ENCODE assay signal across 14 cellular contexts in the genomic region with DNA sequence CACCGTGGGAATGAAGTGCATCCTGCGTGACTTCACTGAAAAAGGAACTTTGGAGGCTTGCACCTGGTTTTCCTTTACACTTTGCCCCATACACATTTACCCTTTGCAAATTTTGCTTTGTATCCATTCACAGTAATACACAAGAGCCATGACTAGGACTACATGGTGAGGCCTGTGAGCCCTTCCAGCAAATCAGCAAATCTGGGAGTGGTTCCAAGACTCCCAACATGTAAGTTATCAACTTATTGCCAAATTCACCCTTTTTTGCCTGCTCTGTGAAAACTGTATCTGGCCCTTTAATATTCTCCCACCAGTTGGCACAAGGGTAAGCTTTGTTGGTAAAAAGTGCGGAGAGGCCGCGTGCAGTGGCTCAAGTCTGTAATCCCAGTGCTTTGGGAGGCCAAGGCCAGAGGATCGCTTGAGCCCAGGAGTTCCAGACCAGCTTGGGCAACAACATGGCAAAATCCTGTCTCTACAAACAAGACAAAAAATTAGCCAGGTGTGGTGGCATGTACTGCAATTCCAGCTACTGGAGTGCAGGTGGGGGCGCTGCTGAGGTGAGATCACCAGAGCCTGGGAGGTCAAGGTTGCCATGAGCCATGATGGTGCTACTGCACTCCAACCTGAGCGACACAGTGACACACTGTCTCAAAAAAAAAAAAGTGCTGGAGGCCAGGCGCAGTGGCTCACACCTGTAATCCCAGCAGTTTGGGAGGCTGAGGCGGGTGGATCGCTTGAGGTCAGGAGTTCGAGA. TPM values are rescaled to one million over a fixed set of nuclear protein-coding genes. Genes with fewer than 3 reads are reported as not detected.
A peak's percentile ranks its signal among the peaks of the same experiment; 100 is the strongest.
DNase-seq lines count a peak whose midpoint lies in the region; ATAC-seq and TF ChIP-seq lines count a peak whose summit lies in the region.
"Had no signal": no experiment of that assay in that cellular context is flagged by ENCODE, and none has a peak within 500 bp of the region (broad histone marks: within the 10 kb centered on the region; RNA-seq: fewer than 3 reads in every experiment).

No MANE protein-coding gene starts in this region.

- H3K4me1 ChIP-seq in DOHH2 (ENCODE audit: control insufficient read depth, low read length) (peaks cover 8% of the 10 kb centered on the region), hepatocyte (ENCODE audit: insufficient read depth) (no peaks in the 10 kb centered on the region)

- H3K79me2 ChIP-seq in DOHH2 (ENCODE audit: control insufficient read depth, low read length): peaks cover 53% of the 10 kb centered on the region
- peaks cover 75% of the 10 kb centered on the region for H3K79me2 ChIP-seq in hepatocyte

- H3K36me3 ChIP-seq in DOHH2 (ENCODE audit: control insufficient read depth, low read length) (peaks cover 25% of the 10 kb centered on the region), WERI-Rb-1 (peaks cover 22% of the 10 kb centered on the region), hepatocyte (replicated peaks; ENCODE audit: insufficient read depth, low read depth) (no peaks in the 10 kb centered on the region)

- H4K20me1 ChIP-seq in DOHH2 (ENCODE audit: control insufficient read depth, insufficient read depth, low read depth, low read length): no peaks in the 10 kb centered on the region
- H4K20me1 ChIP-seq in hepatocyte (ENCODE audit: insufficient read depth, poor library complexity, severe bottlenecking): no peaks in the 10 kb centered on the region

- H3K27me3 ChIP-seq in DOHH2 (ENCODE audit: control insufficient read depth, low read length) (no peaks in the 10 kb centered on the region), WERI-Rb-1 (ENCODE audit: insufficient read depth, low read depth, severe bottlenecking) (no peaks in the 10 kb centered on the region), hepatocyte (no peaks in the 10 kb centered on the region)
- H3K27me3 ChIP-seq: brain microvascular endothelial cell, gastroesophageal sphincter, stomach had no signal

- H3K27ac ChIP-seq in DOHH2 (ENCODE audit: low read depth, low read length) (no peak overlapping the region), WERI-Rb-1 (no peak overlapping the region), hepatocyte (no peak overlapping the region)
- H3K27ac ChIP-seq: brain microvascular endothelial cell, gastroesophageal sphincter, stomach had no signal

- DNase-seq in WERI-Rb-1: peak; percentile 46
- no peak for DNase-seq in hepatocyte (ENCODE audit: low spot score)
- no peak for DNase-seq in GM13976 (ENCODE audit: low spot score)
- DNase-seq: brain microvascular endothelial cell, DMS153, left ventricle myocardium superior, NCI-H1930, occipital lobe, stomach had no signal

- TF ChIP-seq CTCF in DOHH2 (IDR thresholded peaks at IDR 0.05; ENCODE audit: low read depth, low read length, poor library complexity, severe bottlenecking): peak; percentile 53
- TF ChIP-seq CTCF in GM12872 (IDR thresholded peaks at IDR 0.05; ENCODE audit: insufficient read depth, low read depth, low read length): peak; percentile 51; the same call in 2 of the 3 replicates
- peak; percentile 61 for TF ChIP-seq CTCF in WERI-Rb-1 (IDR thresholded peaks at IDR 0.05; ENCODE audit: low read depth, low read length)
- peak; percentile 6 for TF ChIP-seq CTCF in hepatocyte (IDR thresholded peaks at IDR 0.05; ENCODE audit: poor library complexity)
- no peak for TF ChIP-seq CTCF in GM13976 (IDR thresholded peaks at IDR 0.05; ENCODE audit: borderline replicate concordance, control extremely low read depth, extremely low read depth, insufficient read depth, missing control alignments)

- no peak overlapping the region for H2AFZ ChIP-seq in hepatocyte

- H3F3A ChIP-seq in DOHH2 (ENCODE audit: control insufficient read depth, insufficient read depth): no peaks in the 10 kb centered on the region

- H3K4me3 ChIP-seq in DOHH2 (ENCODE audit: low read length) (no peak overlapping the region), WERI-Rb-1 (ENCODE audit: low read depth, low read length) (no peak overlapping the region), hepatocyte (no peak overlapping the region)
- H3K4me3 ChIP-seq: gastroesophageal sphincter, stomach had no signal

- H3K4me2 ChIP-seq in DOHH2 (ENCODE audit: low read length) (no peak overlapping the region), hepatocyte (no peak overlapping the region)

- no peak for ATAC-seq in GM18858 (IDR thresholded peaks at IDR 0.05; ENCODE audit: unreplicated experiment)
- ATAC-seq in HG02840 (IDR thresholded peaks at IDR 0.05; ENCODE audit: low FRiP score, unreplicated experiment): no peak
- ATAC-seq: gastroesophageal sphincter, left ventricle myocardium superior had no signal

- H3K9me2 ChIP-seq in DOHH2 (replicated peaks; ENCODE audit: control insufficient read depth, low read length) (no peaks in the 10 kb centered on the region), hepatocyte (replicated peaks; ENCODE audit: insufficient read depth) (no peaks in the 10 kb centered on the region)

- no peaks in the 10 kb centered on the region for H3K9me3 ChIP-seq in DOHH2 (ENCODE audit: control insufficient read depth, insufficient read depth, low read length)
- H3K9me3 ChIP-seq in WERI-Rb-1 (ENCODE audit: severe bottlenecking): no peaks in the 10 kb centered on the region
- no peaks in the 10 kb centered on the region for H3K9me3 ChIP-seq in hepatocyte (ENCODE audit: low read depth)
- H3K9me3 ChIP-seq: gastroesophageal sphincter, stomach had no signal

- WGBS in hepatocyte (ENCODE audit: low lambda C conversion rate, missing lambda C conversion rate): 93% methylated on average over 12 of the region's 12 CpGs

- in situ Hi-C loops in GM13976 (cut with MboI; ENCODE audit: low sequenced_read_pairs, unreplicated experiment): no loop called here

RNA-seq across cellular contexts. Expression of a gene that starts 5.0 kb away (rescaled TPM):
- 11.0 and 16.3 TPM in 2 replicates for total RNA-seq in hepatocyte
- 6.0 and 6.2 TPM in 2 replicates for polyA plus RNA-seq in hepatocyte

RNA-seq across cellular contexts. Expression of a gene that starts 52.9 kb away (rescaled TPM):
- total RNA-seq in hepatocyte: 23.4 and 24.8 TPM in 2 replicates
- polyA plus RNA-seq in hepatocyte: 16.8 and 26.5 TPM in 2 replicates
